Comparison of ENCODE assay signal across 8 cellular contexts in genomic region chr12:6934110-6934509, GRCh38. TPM values are rescaled to one million over a fixed set of nuclear protein-coding genes. Genes with fewer than 3 reads are reported as not detected.
DNase-seq lines count a peak whose midpoint lies in the region; ATAC-seq, FAIRE-seq and TF ChIP-seq lines count a peak whose summit lies in the region.

No MANE protein-coding gene starts in this region.

- H3K4me2 ChIP-seq in fibroblast of lung (ENCODE audit: extremely low read depth, insufficient read depth, low read length) = no peak overlapping the region

- peak overlapping the region in 7 of 8 donors; percentile 9 to 93 (median 50) for H3K27ac Mint-ChIP-seq in CD8-positive, alpha-beta memory T cell
- H3K27ac Mint-ChIP-seq in activated CD4-positive, alpha-beta memory T cell treated with anti-CD3 and anti-CD28 coated beads for 36 hours = peak overlapping the region; percentile 61

- H3K27me3 Mint-ChIP-seq in CD8-positive, alpha-beta memory T cell = peaks cover 0 to under 1% of the 10 kb centered on the region in 2 donors
- H3K27me3 Mint-ChIP-seq in activated CD4-positive, alpha-beta memory T cell treated with anti-CD3 and anti-CD28 coated beads for 36 hours = no peaks in the 10 kb centered on the region

- no peaks in the 10 kb centered on the region for H4K20me1 ChIP-seq in fibroblast of lung (ENCODE audit: control insufficient read depth, extremely low read depth, insufficient read depth, low read length)

- TF ChIP-seq CTCF in fibroblast of lung (conservative IDR thresholded peaks at IDR 0.05 in 1 of 2, IDR thresholded peaks at IDR 0.05 in 1 of 2; ENCODE audit: low read depth in 1 of 2, low read length in 2 of 2) (no peak), prostate gland (IDR thresholded peaks at IDR 0.05) (no peak)

- ATAC-seq in HG02938 (IDR thresholded peaks at IDR 0.05; ENCODE audit: unreplicated experiment) = no peak
- no peak for ATAC-seq in HG03354 (IDR thresholded peaks at IDR 0.05; ENCODE audit: poor library complexity, severe bottlenecking, unreplicated experiment)

- peaks cover 44% of the 10 kb centered on the region for H3K79me2 ChIP-seq in fibroblast of lung (ENCODE audit: control insufficient read depth, insufficient read depth, low read length)

- H3K9me3 Mint-ChIP-seq in CD8-positive, alpha-beta memory T cell = no peaks in the 10 kb centered on the region
- H3K9me3 Mint-ChIP-seq in activated CD4-positive, alpha-beta memory T cell treated with anti-CD3 and anti-CD28 coated beads for 36 hours = no peaks in the 10 kb centered on the region

- FAIRE-seq in RCC 7860 (lab: Jason Lieb, UNC) = no peak

- peaks cover 55% of the 10 kb centered on the region for H3K4me1 ChIP-seq in CD8-positive, alpha-beta memory T cell (ENCODE audit: insufficient read depth, low read length)
- peaks cover 15% of the 10 kb centered on the region for H3K4me1 ChIP-seq in fibroblast of lung (ENCODE audit: control insufficient read depth, extremely low read depth, insufficient read depth, low read length)
- H3K4me1 ChIP-seq in prostate gland (replicated peaks) = peaks cover 23% of the 10 kb centered on the region

- H3K4me3 Mint-ChIP-seq in CD8-positive, alpha-beta memory T cell = peak overlapping the region in 2 of 7 donors; percentile 33 to 72
- H3K4me3 Mint-ChIP-seq in activated CD4-positive, alpha-beta memory T cell treated with anti-CD3 and anti-CD28 coated beads for 36 hours = no peak overlapping the region

- intact Hi-C loops in activated CD4-positive, alpha-beta memory T cell treated with anti-CD3 and anti-CD28 coated beads for 36 hours (cut with micrococcal nuclease) = no loop called here
- intact Hi-C loops in prostate gland (cut with DNase I) = loop anchor here (10.0 kb wide), 1 partner anchor 59 kb away; the partner anchor contains the start of gene SPSB2

- TF ChIP-seq POLR2A in prostate gland (IDR thresholded peaks at IDR 0.05) (no peak), erythroblast (IDR thresholded peaks at IDR 0.05; ENCODE audit: low read length) (no peak)

- POLR2A ChIA-PET in CD8-positive, alpha-beta memory T cell (lab: Charles Lee) = no interaction called here
- POLR2A ChIA-PET in activated CD4-positive, alpha-beta memory T cell treated with anti-CD3 and anti-CD28 coated beads for 36 hours (lab: Charles Lee) = interaction anchor here (0.9 to 1.0 kb wide), 2 partner anchors 9 to 10 kb away, joined by 3 to 5 read pairs; partner anchors contain the start of genes C12orf57 and RNU7-1

- 25% methylated on average over 8 of the region's 8 CpGs for whole genome bisulfite sequencing in prostate gland

- no peak for DNase-seq in CD8-positive, alpha-beta memory T cell
- DNase-seq in activated CD4-positive, alpha-beta memory T cell treated with anti-CD3 and anti-CD28 coated beads for 36 hours = no peak
- DNase-seq in fibroblast of lung (ENCODE audit: low read depth in 2 of 2) = peak; percentile 51 to 67
- DNase-seq in prostate gland (ENCODE audit: low spot score) = no peak
- DNase-seq in erythroblast (lab: John Stamatoyannopoulos, UW) = no peak
- DNase-seq in RCC 7860 (ENCODE audit: low spot score) = no peak

- no peaks in the 10 kb centered on the region for H3K36me3 ChIP-seq in CD8-positive, alpha-beta memory T cell (ENCODE audit: insufficient read depth, low read length)
- H3K36me3 ChIP-seq in fibroblast of lung (ENCODE audit: control insufficient read depth, insufficient read depth, low read length) = peaks cover 21% of the 10 kb centered on the region
- H3K36me3 ChIP-seq in prostate gland = peaks cover 4 to 6% of the 10 kb centered on the region in 2 donors

- no peak overlapping the region for H2AFZ ChIP-seq in fibroblast of lung (ENCODE audit: low read length)

- peaks cover 0 to 35% (median 5%) of the 10 kb centered on the region in 3 donors for H3K36me3 Mint-ChIP-seq in CD8-positive, alpha-beta memory T cell
- peaks cover 18% of the 10 kb centered on the region for H3K36me3 Mint-ChIP-seq in activated CD4-positive, alpha-beta memory T cell treated with anti-CD3 and anti-CD28 coated beads for 36 hours

- no peak overlapping the region for H3K4me3 ChIP-seq in CD8-positive, alpha-beta memory T cell (ENCODE audit: low read length)
- no peak overlapping the region for H3K4me3 ChIP-seq in fibroblast of lung (replicated peaks in 1 of 4; ENCODE audit: control extremely low read depth in 1 of 4, insufficient read depth in 1 of 4, low read depth in 3 of 4, low read length in 4 of 4)
- H3K4me3 ChIP-seq in prostate gland = no peak overlapping the region

- peaks cover 32 to 68% (median 47%) of the 10 kb centered on the region in 3 donors for H3K4me1 Mint-ChIP-seq in CD8-positive, alpha-beta memory T cell
- peaks cover 65% of the 10 kb centered on the region for H3K4me1 Mint-ChIP-seq in activated CD4-positive, alpha-beta memory T cell treated with anti-CD3 and anti-CD28 coated beads for 36 hours (ENCODE audit: low read depth)

- CTCF ChIA-PET in CD8-positive, alpha-beta memory T cell (lab: Charles Lee) = interaction anchor here (1.0 to 22.6 kb wide), 8 partner anchors 8 to 174 kb away, joined by 3 to 815 read pairs (median 6); partner anchors contain the start of genes ATN1, C12orf57, LPCAT3 and RNU7-1
- CTCF ChIA-PET in activated CD4-positive, alpha-beta memory T cell treated with anti-CD3 and anti-CD28 coated beads for 36 hours (lab: Charles Lee) = interaction anchor here (0.8 to 2.7 kb wide), 6 partner anchors 8 to 62 kb away, joined by 3 to 10 read pairs (median 4); partner anchors contain the start of genes C12orf57 and RNU7-1

- H3K9me3 ChIP-seq in CD8-positive, alpha-beta memory T cell (ENCODE audit: low read length) = no peaks in the 10 kb centered on the region
- H3K9me3 ChIP-seq in fibroblast of lung (ENCODE audit: control insufficient read depth, insufficient read depth, low read depth, low read length) (no peaks in the 10 kb centered on the region), prostate gland (no peaks in the 10 kb centered on the region)

- no peaks in the 10 kb centered on the region for H3K27me3 ChIP-seq in CD8-positive, alpha-beta memory T cell (ENCODE audit: insufficient read depth, low read length, poor library complexity, severe bottlenecking)
- no peaks in the 10 kb centered on the region for H3K27me3 ChIP-seq in fibroblast of lung (ENCODE audit: control insufficient read depth, insufficient read depth, low read length)
- H3K27me3 ChIP-seq in prostate gland (replicated peaks; ENCODE audit: insufficient read depth) = no peaks in the 10 kb centered on the region

- H3K9ac ChIP-seq in fibroblast of lung (ENCODE audit: insufficient read depth, low read length) = no peak overlapping the region

- H3K27ac ChIP-seq in CD8-positive, alpha-beta memory T cell (ENCODE audit: low read depth, low read length) = no peak overlapping the region
- peak overlapping the region; percentile 4 for H3K27ac ChIP-seq in fibroblast of lung (ENCODE audit: insufficient read depth, low read length)
- peak overlapping the region; percentile 45 to 55 for H3K27ac ChIP-seq in prostate gland

RNA-seq across cellular contexts. Expression of gene ATN1, which starts 6.4 kb away (rescaled TPM):
- 10 to 100 TPM; 54.8 to 60.4 TPM for total RNA-seq in CD8-positive, alpha-beta memory T cell
- 0.62 TPM for polyA plus RNA-seq in CD8-positive, alpha-beta memory T cell
- 10 to 100 TPM; 34.8 to 37.8 TPM for total RNA-seq in activated CD4-positive, alpha-beta memory T cell treated with anti-CD3 and anti-CD28 coated beads for 36 hours
- 8.2 and 21.5 TPM in 2 replicates for total RNA-seq in fibroblast of lung
- polyA plus RNA-seq in fibroblast of lung = 9.4 and 14.5 TPM in 2 replicates
- polyA plus RNA-seq in fibroblast of lung (2012) = 65.1 and 76.2 TPM in 2 replicates
- 192 and 200 TPM in 2 replicates for polyA minus RNA-seq in fibroblast of lung (ENCODE audit: low replicate concordance)
- 100 to 1,000 TPM in 1 of 2 donors, 10 to 100 TPM in 1; 93.0 to 129 TPM for total RNA-seq in prostate gland

RNA-seq across cellular contexts. Expression of gene RNU7-1, which starts 9.5 kb away (rescaled TPM):
- total RNA-seq in CD8-positive, alpha-beta memory T cell = not detected
- not detected for polyA plus RNA-seq in CD8-positive, alpha-beta memory T cell
- not detected for total RNA-seq in activated CD4-positive, alpha-beta memory T cell treated with anti-CD3 and anti-CD28 coated beads for 36 hours
- not detected in 2 replicates for total RNA-seq in fibroblast of lung
- polyA plus RNA-seq in fibroblast of lung = not detected in 2 replicates
- not detected in 2 replicates for polyA plus RNA-seq in fibroblast of lung (2012)
- not detected in 2 replicates for polyA minus RNA-seq in fibroblast of lung (ENCODE audit: low replicate concordance)
- not detected for total RNA-seq in prostate gland

RNA-seq across cellular contexts. Expression of gene C12orf57, which starts 9.7 kb away (rescaled TPM):
- 100 to 1,000 TPM; 297 to 304 TPM for total RNA-seq in CD8-positive, alpha-beta memory T cell
- 259 TPM for polyA plus RNA-seq in CD8-positive, alpha-beta memory T cell
- total RNA-seq in activated CD4-positive, alpha-beta memory T cell treated with anti-CD3 and anti-CD28 coated beads for 36 hours = 100 to 1,000 TPM; 257 to 272 TPM
- total RNA-seq in fibroblast of lung (107 and 177 TPM in 2 replicates), prostate gland (100 to 1,000 TPM; 352 to 711 TPM)
- 172 and 220 TPM in 2 replicates for polyA plus RNA-seq in fibroblast of lung
- 181 and 214 TPM in 2 replicates for polyA plus RNA-seq in fibroblast of lung (2012)
- polyA minus RNA-seq in fibroblast of lung (ENCODE audit: low replicate concordance) = 60.1 and 67.8 TPM in 2 replicates

RNA-seq across cellular contexts. Expression of gene PTPN6, which starts 17.0 kb away (rescaled TPM):
- 100 to 1,000 TPM; 456 to 460 TPM for total RNA-seq in CD8-positive, alpha-beta memory T cell
- polyA plus RNA-seq in CD8-positive, alpha-beta memory T cell = 379 TPM
- 100 to 1,000 TPM; 321 to 324 TPM for total RNA-seq in activated CD4-positive, alpha-beta memory T cell treated with anti-CD3 and anti-CD28 coated beads for 36 hours
- total RNA-seq in fibroblast of lung = 0.26 TPM in 1 of 2 replicates, not detected in the other
- 0.06 TPM in 1 of 2 replicates, not detected in the other for polyA plus RNA-seq in fibroblast of lung
- polyA plus RNA-seq in fibroblast of lung (2012) = not detected in 2 replicates
- polyA minus RNA-seq in fibroblast of lung (ENCODE audit: low replicate concordance) = 0.79 TPM in 1 of 2 replicates, not detected in the other
- 10 to 100 TPM; 30.6 to 43.2 TPM for total RNA-seq in prostate gland

RNA-seq across cellular contexts. Expression of gene ENO2, which starts 19.7 kb away (rescaled TPM):
- 100 to 1,000 TPM; 125 to 131 TPM for total RNA-seq in CD8-positive, alpha-beta memory T cell
- polyA plus RNA-seq in CD8-positive, alpha-beta memory T cell = 36.4 TPM
- total RNA-seq in activated CD4-positive, alpha-beta memory T cell treated with anti-CD3 and anti-CD28 coated beads for 36 hours = 100 to 1,000 TPM; 185 to 193 TPM
- total RNA-seq in fibroblast of lung = 20.3 TPM in 2 replicates
- polyA plus RNA-seq in fibroblast of lung = 29.4 and 43.0 TPM in 2 replicates
- polyA plus RNA-seq in fibroblast of lung (2012) = 29.0 and 41.2 TPM in 2 replicates
- polyA minus RNA-seq in fibroblast of lung (ENCODE audit: low replicate concordance) = 40.4 and 68.7 TPM in 2 replicates
- total RNA-seq in prostate gland = 10 to 100 TPM in 1 of 2 donors, 1 to 10 TPM in 1; 6.9 to 13.0 TPM

Comparison
In these comparisons a context has a peak if more than half of its experiments do, and no peak if none do; other contexts are left out.
1. DNase-seq: peak in fibroblast of lung (2 of 2); none in CD8-positive, alpha-beta memory T cell (0 of 5), activated CD4-positive, alpha-beta memory T cell treated with anti-CD3 and anti-CD28 coated beads for 36 hours (single experiment), prostate gland (single experiment), erythroblast (0 of 2) and RCC 7860 (single experiment).